Comparison of ENCODE assay signal across 15 cellular contexts in the genomic region with DNA sequence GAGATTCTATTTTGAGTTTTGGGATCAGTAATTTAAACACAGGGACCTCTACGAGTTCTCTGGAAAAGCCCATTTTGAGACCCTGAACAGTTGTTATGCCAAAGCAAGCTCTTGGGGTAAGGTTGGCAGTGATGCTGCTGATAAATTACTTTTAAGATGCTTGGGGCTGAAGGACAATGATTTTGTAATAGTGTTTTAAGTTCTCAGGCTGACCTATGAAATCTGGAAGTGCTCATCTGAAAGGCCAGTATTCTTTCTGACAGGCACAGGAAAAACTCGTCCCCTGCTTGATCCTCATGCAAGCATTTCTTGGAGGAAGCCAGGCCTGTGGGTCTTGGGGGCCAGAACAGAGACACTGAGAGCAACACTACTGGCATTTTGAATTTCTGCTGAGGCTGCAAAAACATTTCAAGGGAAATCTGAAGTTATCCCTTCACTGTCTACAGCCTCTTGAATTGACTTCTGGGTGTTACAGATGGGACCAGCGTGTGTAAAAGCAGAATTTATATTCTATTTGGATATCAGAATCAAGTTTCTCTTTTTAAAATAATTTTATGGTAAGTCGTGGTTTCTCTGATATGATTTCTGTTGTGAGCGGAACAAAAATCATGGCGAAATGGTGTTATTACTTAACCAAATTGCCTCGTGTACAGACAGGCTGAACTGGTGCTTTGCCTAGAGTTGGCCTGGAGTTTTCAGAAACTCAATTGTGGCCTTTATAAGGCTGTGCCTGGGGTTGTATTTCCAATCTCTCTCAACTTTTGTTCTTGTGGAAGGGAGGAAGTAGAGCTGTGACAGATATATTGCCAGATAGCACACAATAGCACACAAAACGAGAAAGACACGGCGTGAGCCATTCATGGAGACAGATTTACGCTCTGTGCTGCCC.
DNase-seq lines count a peak whose midpoint lies in the region; ATAC-seq, FAIRE-seq and TF ChIP-seq lines count a peak whose summit lies in the region.
"Had no signal": no experiment of that assay in that cellular context is flagged by ENCODE, and none has a peak within 500 bp of the region (broad histone marks: within the 10 kb centered on the region; RNA-seq: fewer than 3 reads in every experiment).

No MANE protein-coding gene starts in this region.

- H2BK12ac ChIP-seq in H1 (ENCODE audit: low read depth, low read length): no peak overlapping the region

- TF ChIP-seq RAD21 in H1 (IDR thresholded peaks at IDR 0.05 in 1 of 2, conservative IDR thresholded peaks at IDR 0.05 in 1 of 2; ENCODE audit: low read depth in 2 of 2, low read length in 2 of 2): no peak

- TF ChIP-seq EP300 in H1 (IDR thresholded peaks at IDR 0.05; ENCODE audit: borderline replicate concordance in 1 of 2, low read depth in 2 of 2, low read length in 2 of 2): no peak

- intact Hi-C loops in natural killer cell (cut with micrococcal nuclease): loop anchor here (5.0 kb wide), 1 partner anchor 81 kb away; a partner anchor contains a TSS

- peaks cover 24 to 30% of the 10 kb centered on the region in 2 donors for H3K4me1 Mint-ChIP-seq in natural killer cell treated with Interleukin-12 subunit alpha and Interleukin-12 subunit beta and Interleukin-15 and Interleukin-18, amount 100 ng/mL, for 72 hours (ENCODE audit: low read depth in 2 of 2)
- H3K4me1 Mint-ChIP-seq in natural killer cell (peaks cover 18 to 22% of the 10 kb centered on the region in 2 donors), nephron (peaks cover 67% of the 10 kb centered on the region)

- no peak for TF ChIP-seq CTCF in natural killer cell (IDR thresholded peaks at IDR 0.05)
- no peak for TF ChIP-seq CTCF in H1 (IDR thresholded peaks at IDR 0.05; ENCODE audit: control extremely low read depth in 1 of 3, insufficient read depth in 1 of 3, low read depth in 1 of 3, low read length in 3 of 3)
- TF ChIP-seq CTCF in nephron (IDR thresholded peaks at IDR 0.05; ENCODE audit: unreplicated experiment in 3 of 3): no peak

- no peak overlapping the region for H3K14ac ChIP-seq in H1 (ENCODE audit: insufficient read length)

- no peaks in the 10 kb centered on the region for H3K79me2 ChIP-seq in H1 (ENCODE audit: control insufficient read depth in 1 of 2, insufficient read depth in 2 of 2, low read length in 2 of 2)

- H3K4me3 ChIP-seq in H1 (ENCODE audit: extremely low read depth in 1 of 4, insufficient read depth in 2 of 4, low read depth in 3 of 4, low read length in 4 of 4): no peak overlapping the region
- H3K4me3 ChIP-seq: heart left ventricle, spleen, testis had no signal

- no peak for TF ChIP-seq POLR2A in H1 (IDR thresholded peaks at IDR 0.05; ENCODE audit: control extremely low read depth in 1 of 2, low read depth in 2 of 2, low read length in 2 of 2)

- H3K18ac ChIP-seq in H1 (ENCODE audit: extremely low read depth, low read length): no peak overlapping the region

- no peak overlapping the region for H4K5ac ChIP-seq in H1 (ENCODE audit: insufficient read length, low read depth, low read length)

- no peaks in the 10 kb centered on the region for H3K36me3 ChIP-seq in H1 (ENCODE audit: control insufficient read depth in 2 of 4, insufficient read depth in 4 of 4, low read length in 3 of 4)
- H3K36me3 ChIP-seq: heart left ventricle, spleen had no signal

- H3K9me3 ChIP-seq in H1 (ENCODE audit: insufficient read depth in 2 of 2, low read depth in 1 of 2, low read length in 1 of 2): no peaks in the 10 kb centered on the region
- H3K9me3 ChIP-seq: heart left ventricle, spleen, testis had no signal

- no peak overlapping the region for H2AFZ ChIP-seq in H1 (ENCODE audit: low read length)

- peaks cover 0 to 10% (median 7%) of the 10 kb centered on the region in 4 experiments; a peak in 3 of 7 replicates for H3K4me1 ChIP-seq in H1 (replicated peaks in 1 of 4; ENCODE audit: control insufficient read depth in 3 of 4, insufficient read depth in 4 of 4, low read length in 3 of 4)

- H2AK5ac ChIP-seq in H1 (ENCODE audit: low read depth, low read length): no peak overlapping the region

- H3K27me3 Mint-ChIP-seq in natural killer cell treated with Interleukin-12 subunit alpha and Interleukin-12 subunit beta and Interleukin-15 and Interleukin-18, amount 100 ng/mL, for 72 hours: no peaks in the 10 kb centered on the region
- H3K27me3 Mint-ChIP-seq in natural killer cell (ENCODE audit: low read depth in 2 of 2) (no peaks in the 10 kb centered on the region), nephron (ENCODE audit: low read depth) (no peaks in the 10 kb centered on the region)

- H3K9me3 Mint-ChIP-seq in natural killer cell treated with Interleukin-12 subunit alpha and Interleukin-12 subunit beta and Interleukin-15 and Interleukin-18, amount 100 ng/mL, for 72 hours: no peaks in the 10 kb centered on the region
- H3K9me3 Mint-ChIP-seq in natural killer cell (no peaks in the 10 kb centered on the region), nephron (no peaks in the 10 kb centered on the region)

- WGBS in H1 (ENCODE audit: extremely low coverage in 1 of 2, insufficient coverage in 1 of 2, insufficient read length in 1 of 2, insufficient replicate concordance in 2 of 2, low coverage in 1 of 2, low lambda C conversion rate in 2 of 2, missing lambda C conversion rate in 1 of 2), 2 experiments: 92% methylated on average over 11 of the region's 11 CpGs; no CpG with 5 or more reads in 1 of the 2 experiments

- H3K23ac ChIP-seq in H1 (ENCODE audit: insufficient read length): no peak overlapping the region

- H3K23me2 ChIP-seq in H1 (ENCODE audit: low read depth, low read length): no peaks in the 10 kb centered on the region

- no peaks in the 10 kb centered on the region for H4K20me1 ChIP-seq in H1 (replicated peaks in 1 of 2; ENCODE audit: control insufficient read depth in 1 of 2, insufficient read depth in 2 of 2, low read length in 2 of 2)

- no peaks in the 10 kb centered on the region for H3K36me3 Mint-ChIP-seq in natural killer cell treated with Interleukin-12 subunit alpha and Interleukin-12 subunit beta and Interleukin-15 and Interleukin-18, amount 100 ng/mL, for 72 hours
- H3K36me3 Mint-ChIP-seq in natural killer cell: no peaks in the 10 kb centered on the region
- H3K36me3 Mint-ChIP-seq in nephron (ENCODE audit: low read depth): no peaks in the 10 kb centered on the region

- no peak overlapping the region for H2BK15ac ChIP-seq in H1 (ENCODE audit: low read length)

- no peak overlapping the region for H4K8ac ChIP-seq in H1 (ENCODE audit: extremely low read depth, insufficient read depth, low read length)

- H3K9ac ChIP-seq in H1 (replicated peaks in 1 of 4; ENCODE audit: extremely low read depth in 1 of 4, low read depth in 3 of 4, low read length in 3 of 4): no peak overlapping the region

- ATAC-seq in natural killer cell treated with Interleukin-12 subunit alpha and Interleukin-12 subunit beta and Interleukin-15 and Interleukin-18, amount 100 ng/mL, for 72 hours: no peak
- ATAC-seq in natural killer cell (no peak), HG02852 (IDR thresholded peaks at IDR 0.05; ENCODE audit: unreplicated experiment) (no peak), GM21737 (IDR thresholded peaks at IDR 0.05; ENCODE audit: unreplicated experiment) (no peak), HG03442 (IDR thresholded peaks at IDR 0.05; ENCODE audit: unreplicated experiment) (no peak)
- ATAC-seq: left lobe of liver had no signal

- no peak overlapping the region for H3K27ac ChIP-seq in H1 (ENCODE audit: low read depth, low read length)
- H3K27ac ChIP-seq: spleen, testis had no signal

- no peak overlapping the region for H4K91ac ChIP-seq in H1 (replicated peaks; ENCODE audit: insufficient read length, low read length)

- no peak for DNase-seq in natural killer cell treated with Interleukin-12 subunit alpha and Interleukin-12 subunit beta and Interleukin-15 and Interleukin-18, amount 100 ng/mL, for 72 hours (ENCODE audit: low spot score)
- DNase-seq in natural killer cell (no peak), H1 (ENCODE audit: low read depth in 1 of 2, low spot score in 2 of 2) (no peak), NCI-H146 treated with DMSO at 0.1 percent for 48 hours (lab: John Stamatoyannopoulos, UW; ENCODE audit: unreplicated experiment) (no peak)
- DNase-seq: activated naive CD4-positive, alpha-beta T cell treated with Interleukin-2 at 50 U/mL for 16 hours; DMS 273 treated with DMSO at 0.1 percent for 48 hours; heart left ventricle; NCI-H1694; spleen; testis had no signal

- H3K27ac Mint-ChIP-seq in natural killer cell treated with Interleukin-12 subunit alpha and Interleukin-12 subunit beta and Interleukin-15 and Interleukin-18, amount 100 ng/mL, for 72 hours: peak overlapping the region in 1 of 2 donors; percentile 81
- peak overlapping the region in 1 of 2 donors; percentile 44 for H3K27ac Mint-ChIP-seq in natural killer cell
- H3K27ac Mint-ChIP-seq in nephron: peak overlapping the region; percentile 59 to 68 (median 63)

- no peak overlapping the region for H3K4me2 ChIP-seq in H1 (ENCODE audit: insufficient read depth in 1 of 2, low read depth in 2 of 2, low read length in 2 of 2)

- no peak overlapping the region; the same call in 1 of the 2 replicates for H2BK5ac ChIP-seq in H1 (ENCODE audit: low read depth, low read length)

- CTCF ChIA-PET in H1 (lab: Charles Lee; ENCODE audit: partially characterized antibody): interaction anchor here (0.9 to 1.7 kb wide), 5 partner anchors 14 to 42 kb away, joined by 3 to 6 read pairs (median 3); no protein-coding TSS in a partner anchor

- no peak overlapping the region for H2BK20ac ChIP-seq in H1 (ENCODE audit: low read length)

- H3K79me1 ChIP-seq in H1 (ENCODE audit: low read depth, low read length): no peaks in the 10 kb centered on the region

- POLR2A ChIA-PET in H1 (lab: Charles Lee; ENCODE audit: partially characterized antibody): no interaction called here

- H2BK120ac ChIP-seq in H1 (replicated peaks; ENCODE audit: low read depth, low read length): no peak overlapping the region

- H3K27me3 ChIP-seq in H1 (replicated peaks in 1 of 4; ENCODE audit: control insufficient read depth in 3 of 4, extremely low read depth in 1 of 4, insufficient read depth in 3 of 4, low read length in 3 of 4): no peaks in the 10 kb centered on the region
- H3K27me3 ChIP-seq: heart left ventricle, spleen, testis had no signal

- no peak for FAIRE-seq in H1 (lab: Jason Lieb, UNC)

- no peak overlapping the region for H3K56ac ChIP-seq in H1 (replicated peaks; ENCODE audit: insufficient read length, low read depth, low read length)

- no peak overlapping the region for H3K4ac ChIP-seq in H1 (replicated peaks; ENCODE audit: insufficient read length, low read depth, low read length)

- peak overlapping the region; percentile 46 for H3K4me3 Mint-ChIP-seq in natural killer cell treated with Interleukin-12 subunit alpha and Interleukin-12 subunit beta and Interleukin-15 and Interleukin-18, amount 100 ng/mL, for 72 hours
- H3K4me3 Mint-ChIP-seq in natural killer cell (no peak overlapping the region), nephron (peak overlapping the region in 2 of 3 experiments; percentile 37 to 44)

TF ChIP-seq in H1, 55 proteins besides CTCF, POLR2A, EP300 and RAD21 (continues in another document):
- peak; percentile 88 for TF ChIP-seq MAFK (IDR thresholded peaks at IDR 0.05; ENCODE audit: low read depth, low read length)
